Comparison of ENCODE assay signal across 8 cellular contexts in the genomic region with DNA sequence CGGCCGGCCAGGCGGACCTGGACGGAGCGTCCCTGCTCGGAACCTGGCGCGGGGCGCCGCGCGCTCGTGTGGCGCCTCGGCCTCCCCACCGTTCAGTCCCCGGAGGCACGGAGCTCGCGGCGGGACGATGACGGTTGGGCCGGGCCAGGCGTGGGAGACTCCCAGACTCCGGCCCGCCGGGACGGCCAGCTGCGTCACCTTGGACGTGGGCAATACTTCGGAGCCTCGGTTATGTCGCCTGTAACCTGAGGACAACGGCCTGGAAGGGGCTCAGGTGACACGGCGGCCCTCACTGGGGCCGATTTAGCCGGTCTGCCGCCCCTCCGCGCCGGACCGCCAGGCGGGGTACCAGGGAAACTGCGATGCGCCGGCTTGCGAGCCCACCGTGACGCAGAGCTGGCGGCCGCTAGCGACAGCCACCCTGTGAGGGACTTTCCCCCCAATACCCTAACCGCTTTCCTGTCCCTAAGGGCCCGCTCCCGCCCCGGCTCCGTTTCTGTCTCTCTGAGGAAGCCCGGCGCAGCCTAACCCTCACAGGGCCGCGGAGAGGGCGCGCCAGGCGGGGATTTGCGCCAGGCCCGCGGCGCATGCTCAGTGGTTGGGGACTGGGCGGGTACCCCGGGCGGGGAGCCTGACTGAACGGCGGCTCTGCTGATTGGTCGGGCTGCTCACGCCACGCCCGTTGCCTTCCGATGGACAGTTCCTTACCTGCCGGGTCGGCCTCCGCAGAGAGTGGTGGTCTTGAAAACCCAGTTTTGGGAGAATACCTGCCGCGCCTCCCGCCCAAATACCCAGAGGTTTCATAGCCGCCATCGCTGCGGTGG.
DNase-seq lines count a peak whose midpoint lies in the region; ATAC-seq and TF ChIP-seq lines count a peak whose summit lies in the region.

No MANE protein-coding gene starts in this region.

- no peaks in the 10 kb centered on the region for H3K9me2 ChIP-seq in MM.1S (replicated peaks; ENCODE audit: insufficient read depth, low read length)

- H2AFZ ChIP-seq in H9 (ENCODE audit: low read length): no peak overlapping the region
- peak overlapping the region; percentile 94 for H2AFZ ChIP-seq in MM.1S (ENCODE audit: low read length)

- H3T11ph ChIP-seq in H9 (ENCODE audit: low read length): no peak overlapping the region

- no peaks in the 10 kb centered on the region for H3K9me3 ChIP-seq in H9 (ENCODE audit: control insufficient read depth, low read depth, low read length)
- no peaks in the 10 kb centered on the region for H3K9me3 ChIP-seq in MM.1S (replicated peaks; ENCODE audit: insufficient read depth, low read length)
- no peaks in the 10 kb centered on the region for H3K9me3 ChIP-seq in SK-N-MC (ENCODE audit: low read depth, low read length)
- no peaks in the 10 kb centered on the region for H3K9me3 ChIP-seq in thoracic aorta

- H3K4ac ChIP-seq in H9 (ENCODE audit: low read depth, low read length): no peak overlapping the region

- peak; percentile 53 for ATAC-seq in thoracic aorta (ENCODE audit: insufficient number of reproducible peaks, low FRiP score, low read depth)

- DNase-seq in ELR (ENCODE audit: low read depth): peak; percentile 87
- DNase-seq in H9: peak; percentile 97
- peak; percentile 94 for DNase-seq in MM.1S
- peak; percentile 12 for DNase-seq in SK-N-MC (ENCODE audit: low read depth, low spot score)
- DNase-seq in activated naive CD8-positive, alpha-beta T cell treated with anti-CD3 and anti-CD28 coated beads for 36 hours: peak; percentile 96
- DNase-seq in head of caudate nucleus: peak; percentile 80 to 98 (median 95)
- DNase-seq in osteocyte (ENCODE audit: extremely low spot score, unreplicated experiment): peak; percentile 96
- peak; percentile 49 for DNase-seq in thoracic aorta (ENCODE audit: low spot score)

- H2BK5ac ChIP-seq in H9 (ENCODE audit: insufficient read length, low read length): no peak overlapping the region

- peak overlapping the region; percentile 64 for H3K9ac ChIP-seq in H9 (ENCODE audit: extremely low read depth, insufficient read length, low read length)
- peak overlapping the region; percentile 80 for H3K9ac ChIP-seq in MM.1S (ENCODE audit: low read length)
- H3K9ac ChIP-seq in SK-N-MC (ENCODE audit: insufficient read length): peak overlapping the region; percentile 61

- no peaks in the 10 kb centered on the region for H3K36me3 Mint-ChIP-seq in H9 (ENCODE audit: insufficient read depth in 1 of 3, low read depth in 3 of 3)
- no peaks in the 10 kb centered on the region for H3K36me3 Mint-ChIP-seq in activated naive CD8-positive, alpha-beta T cell treated with anti-CD3 and anti-CD28 coated beads for 36 hours
- H3K36me3 Mint-ChIP-seq in osteocyte (ENCODE audit: unreplicated experiment): no peaks in the 10 kb centered on the region

- no peak overlapping the region for H2BK15ac ChIP-seq in H9 (ENCODE audit: low read depth, low read length)

- H3K23me2 ChIP-seq in H9 (ENCODE audit: insufficient read length, low read depth, low read length, poor library complexity, severe bottlenecking): peaks cover 26% of the 10 kb centered on the region

- no peaks in the 10 kb centered on the region for H3K79me1 ChIP-seq in H9 (ENCODE audit: insufficient read depth, low read depth, low read length, poor library complexity, severe bottlenecking)

- no peak overlapping the region for H2AK5ac ChIP-seq in H9 (ENCODE audit: insufficient read length, low read length)

- no peak overlapping the region for H2BK20ac ChIP-seq in H9 (ENCODE audit: low read depth, low read length, poor library complexity, severe bottlenecking)

- H3K9me3 Mint-ChIP-seq in H9 (no peaks in the 10 kb centered on the region; a peak in 1 of 5 replicates), osteocyte (ENCODE audit: unreplicated experiment) (no peaks in the 10 kb centered on the region)
- no peaks in the 10 kb centered on the region for H3K9me3 Mint-ChIP-seq in activated naive CD8-positive, alpha-beta T cell treated with anti-CD3 and anti-CD28 coated beads for 36 hours

- no peak overlapping the region for H2BK120ac ChIP-seq in H9 (ENCODE audit: low read depth, low read length, poor library complexity, severe bottlenecking)

- no peaks in the 10 kb centered on the region for H3K36me3 ChIP-seq in MM.1S (replicated peaks; ENCODE audit: insufficient read depth, low read length)
- no peaks in the 10 kb centered on the region for H3K36me3 ChIP-seq in SK-N-MC (ENCODE audit: insufficient read depth, low read length)
- no peaks in the 10 kb centered on the region for H3K36me3 ChIP-seq in thoracic aorta

- H3K4me2 ChIP-seq in H9 (ENCODE audit: insufficient read depth, insufficient read length, low read length): peak overlapping the region; percentile 70
- peak overlapping the region; percentile 95 for H3K4me2 ChIP-seq in MM.1S (ENCODE audit: low read depth, low read length)

- H3K27me3 Mint-ChIP-seq in H9 (ENCODE audit: low read depth): peaks cover 26% of the 10 kb centered on the region
- H3K27me3 Mint-ChIP-seq in activated naive CD8-positive, alpha-beta T cell treated with anti-CD3 and anti-CD28 coated beads for 36 hours: no peaks in the 10 kb centered on the region
- peaks cover 11% of the 10 kb centered on the region for H3K27me3 Mint-ChIP-seq in osteocyte (ENCODE audit: unreplicated experiment)

- H3K27me3 ChIP-seq in H9 (ENCODE audit: insufficient read depth, low read length): peaks cover 7% of the 10 kb centered on the region; the same call in 1 of the 2 replicates
- H3K27me3 ChIP-seq in MM.1S (replicated peaks; ENCODE audit: insufficient read depth, low read length): no peaks in the 10 kb centered on the region
- H3K27me3 ChIP-seq in thoracic aorta (replicated peaks; ENCODE audit: insufficient read depth): no peaks in the 10 kb centered on the region

- H3K27ac ChIP-seq in H9 (ENCODE audit: insufficient read length, low read depth, low read length): no peak overlapping the region
- H3K27ac ChIP-seq in MM.1S (ENCODE audit: low read length): peak overlapping the region; percentile 77
- H3K27ac ChIP-seq in SK-N-MC: no peak overlapping the region
- H3K27ac ChIP-seq in thoracic aorta: peak overlapping the region; percentile 90 to 94

- H3K79me2 ChIP-seq in H9 (ENCODE audit: insufficient read depth, low read length): no peaks in the 10 kb centered on the region
- peaks cover 32% of the 10 kb centered on the region for H3K79me2 ChIP-seq in MM.1S (ENCODE audit: low read length)

- peak overlapping the region; percentile 33 for H4K91ac ChIP-seq in H9 (ENCODE audit: insufficient read length, low read depth, low read length)

- no peak overlapping the region for H4K8ac ChIP-seq in H9 (replicated peaks; ENCODE audit: insufficient read length, low read depth, low read length)

- H3K4me3 ChIP-seq in MM.1S (ENCODE audit: low read length): peak overlapping the region; percentile 91
- peak overlapping the region; percentile 93 for H3K4me3 ChIP-seq in SK-N-MC
- peak overlapping the region; percentile 94 for H3K4me3 ChIP-seq in thoracic aorta

- H2BK12ac ChIP-seq in H9 (ENCODE audit: insufficient read length, low read depth, low read length): no peak overlapping the region

- H4K5ac ChIP-seq in H9 (ENCODE audit: insufficient read length, low read depth, low read length): no peak overlapping the region

- H3K23ac ChIP-seq in H9 (ENCODE audit: insufficient read length, low read depth, low read length): no peak overlapping the region

- H3K4me3 Mint-ChIP-seq in H9 (peak overlapping the region; percentile 86 to 93), osteocyte (ENCODE audit: unreplicated experiment) (peak overlapping the region; percentile 97)
- peak overlapping the region; percentile 91 for H3K4me3 Mint-ChIP-seq in activated naive CD8-positive, alpha-beta T cell treated with anti-CD3 and anti-CD28 coated beads for 36 hours

- H3K4me1 ChIP-seq in H9 (ENCODE audit: insufficient read depth, low read length): peaks cover 2% of the 10 kb centered on the region; the same call in 1 of the 2 replicates
- H3K4me1 ChIP-seq in MM.1S (ENCODE audit: low read length): peaks cover 23% of the 10 kb centered on the region
- peaks cover 0 to 9% of the 10 kb centered on the region in 2 donors for H3K4me1 ChIP-seq in thoracic aorta (ENCODE audit: control insufficient read depth in 1 of 2, low read depth in 2 of 2)

- intact Hi-C loops in head of caudate nucleus (cut with DNase I): loop anchor here (10.0 kb wide), 1 partner anchor 117 kb away; a partner anchor contains a TSS

- H3K56ac ChIP-seq in H9 (ENCODE audit: insufficient read length, low read depth, low read length): no peak overlapping the region

- H3K27ac Mint-ChIP-seq in H9 (peak overlapping the region; percentile 91 to 96 (median 91); a peak in 6 of 7 replicates), osteocyte (ENCODE audit: unreplicated experiment) (peak overlapping the region; percentile 89)
- peak overlapping the region; percentile 89 for H3K27ac Mint-ChIP-seq in activated naive CD8-positive, alpha-beta T cell treated with anti-CD3 and anti-CD28 coated beads for 36 hours

- H3K14ac ChIP-seq in H9 (ENCODE audit: insufficient read depth, low read length): peak overlapping the region; percentile 30; the same call in 1 of the 2 replicates

- peaks cover 17 to 22% of the 10 kb centered on the region in 2 experiments for H3K4me1 Mint-ChIP-seq in H9
- peaks cover 28% of the 10 kb centered on the region for H3K4me1 Mint-ChIP-seq in activated naive CD8-positive, alpha-beta T cell treated with anti-CD3 and anti-CD28 coated beads for 36 hours
- peaks cover 14% of the 10 kb centered on the region for H3K4me1 Mint-ChIP-seq in osteocyte (ENCODE audit: unreplicated experiment)

- peak; percentile 49 for TF ChIP-seq CTCF in H9 (conservative IDR thresholded peaks at IDR 0.05)
- peak; percentile 16; the same call in 1 of the 2 replicates for TF ChIP-seq CTCF in MM.1S (IDR thresholded peaks at IDR 0.05; ENCODE audit: low read length)
- peak; percentile 51 for TF ChIP-seq CTCF in osteocyte (IDR thresholded peaks at IDR 0.05)
- TF ChIP-seq CTCF in thoracic aorta (IDR thresholded peaks at IDR 0.05): peak; percentile 40

- H4K20me1 ChIP-seq in H9 (ENCODE audit: control insufficient read depth, insufficient read depth, insufficient read length) (no peaks in the 10 kb centered on the region), MM.1S (ENCODE audit: insufficient read depth, low read length) (no peaks in the 10 kb centered on the region)

- WGBS in H9 (ENCODE audit: extremely low coverage, insufficient read length, low lambda C conversion rate): no CpG with 5 or more reads among the region's 89 CpGs

- H3F3A ChIP-seq in MM.1S (ENCODE audit: insufficient read depth, low read length): peaks cover 25% of the 10 kb centered on the region

- no peak overlapping the region for H3K18ac ChIP-seq in H9 (ENCODE audit: insufficient read length, low read depth, low read length)

Comparison
In these comparisons a context has a peak if more than half of its experiments do, and no peak if none do; other contexts are left out.
1. DNase-seq: peak in every context shown above with its lines; median percentile 97 in H9; 96 in activated naive CD8-positive, alpha-beta T cell treated with anti-CD3 and anti-CD28 coated beads for 36 hours; 96 in osteocyte; 95 in head of caudate nucleus; 94 in MM.1S; 87 in ELR; 49 in thoracic aorta; 12 in SK-N-MC.
2. H3K27ac ChIP-seq: peak in MM.1S (single experiment) and thoracic aorta (2 of 2); none in H9 (single experiment) and SK-N-MC (single experiment).
3. Peak in every context shown above with its lines, with median percentiles within 50 percentile points of each other: H3K9ac ChIP-seq, H3K27ac Mint-ChIP-seq, H3K4me3 Mint-ChIP-seq, CTCF ChIP-seq and H3K4me3 ChIP-seq.